In the genomic region with DNA sequence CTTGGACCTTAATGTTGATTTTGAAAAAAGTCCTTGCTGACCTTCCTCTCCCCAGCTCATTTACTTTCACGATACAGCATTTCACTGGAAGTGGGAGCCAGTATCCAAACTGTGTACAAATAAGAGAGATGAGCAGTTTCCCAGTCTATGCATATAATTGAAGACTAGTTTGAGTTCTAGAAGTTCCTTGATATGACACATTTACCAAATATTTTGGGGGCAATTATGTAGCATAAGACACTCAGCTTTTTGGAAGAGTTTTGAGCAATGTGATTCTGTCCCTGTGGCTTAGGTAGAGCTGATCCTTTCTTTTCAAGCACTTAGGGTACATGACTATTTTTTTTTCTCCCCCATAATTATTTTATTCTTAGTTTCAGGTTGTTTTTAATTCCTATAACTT, we compare ENCODE assay signal across 16 cellular contexts.
"Had no signal": no experiment of that assay in that cellular context is flagged by ENCODE, and none has a peak within 500 bp of the region (broad histone marks: within the 10 kb centered on the region; RNA-seq: fewer than 3 reads in every experiment).

No MANE protein-coding gene starts in this region.

- H3K9me3 ChIP-seq: ovary had no signal

- H3K4me3 Mint-ChIP-seq: activated CD4-positive, alpha-beta memory T cell treated with anti-CD3 and anti-CD28 coated beads, Interleukin-2, amount 10 ng/mL, durations not matched to agents 7 days and 5 days; activated CD8-positive, alpha-beta memory T cell treated with anti-CD3 and anti-CD28 coated beads, Interleukin-2, amount 10 ng/mL, durations not matched to agents 7 days and 5 days; activated naive CD8-positive, alpha-beta T cell treated with anti-CD3 and anti-CD28 coated beads for 36 hours; endodermal cell; naive thymus-derived CD8-positive, alpha-beta T cell; T-helper 2 cell treated with Interferon-gamma antibody and Interleukin-4, amounts not matched to agents 5 μg/mL and 100 μg/mL, for 36 hours had no signal

- H3K27me3 ChIP-seq: ovary had no signal

- H3K9me3 Mint-ChIP-seq: activated CD4-positive, alpha-beta memory T cell treated with anti-CD3 and anti-CD28 coated beads, Interleukin-2, amount 10 ng/mL, durations not matched to agents 7 days and 5 days; activated naive CD8-positive, alpha-beta T cell treated with anti-CD3 and anti-CD28 coated beads for 36 hours; endodermal cell; T-helper 2 cell treated with Interferon-gamma antibody and Interleukin-4, amounts not matched to agents 5 μg/mL and 100 μg/mL, for 36 hours had no signal

- H3K36me3 ChIP-seq: ovary had no signal

- H3K4me1 Mint-ChIP-seq: activated naive CD8-positive, alpha-beta T cell treated with anti-CD3 and anti-CD28 coated beads for 36 hours; endodermal cell; naive thymus-derived CD8-positive, alpha-beta T cell had no signal

- H3K36me3 Mint-ChIP-seq: activated CD8-positive, alpha-beta memory T cell treated with anti-CD3 and anti-CD28 coated beads, Interleukin-2, amount 10 ng/mL, durations not matched to agents 7 days and 5 days; activated naive CD8-positive, alpha-beta T cell treated with anti-CD3 and anti-CD28 coated beads for 36 hours; naive thymus-derived CD8-positive, alpha-beta T cell had no signal

- H3K4me3 ChIP-seq: ovary, SK-N-MC had no signal

- H3K27ac Mint-ChIP-seq: activated CD4-positive, alpha-beta memory T cell treated with anti-CD3 and anti-CD28 coated beads, Interleukin-2, amount 10 ng/mL, durations not matched to agents 7 days and 5 days; activated CD8-positive, alpha-beta memory T cell treated with anti-CD3 and anti-CD28 coated beads, Interleukin-2, amount 10 ng/mL, durations not matched to agents 7 days and 5 days; activated naive CD8-positive, alpha-beta T cell treated with anti-CD3 and anti-CD28 coated beads for 36 hours; endodermal cell; T-helper 2 cell treated with Interferon-gamma antibody and Interleukin-4, amounts not matched to agents 5 μg/mL and 100 μg/mL, for 36 hours had no signal

- DNase-seq: activated CD4-positive, alpha-beta memory T cell treated with anti-CD3 and anti-CD28 coated beads, Interleukin-2, amount 10 ng/mL, durations not matched to agents 7 days and 5 days; activated CD4-positive, alpha-beta T cell treated with anti-CD3 and anti-CD28 coated beads for 48 hours; activated CD4-positive, CD25-positive, alpha-beta regulatory T cell; activated CD8-positive, alpha-beta memory T cell treated with anti-CD3 and anti-CD28 coated beads, Interleukin-2, amount 10 ng/mL, durations not matched to agents 7 days and 5 days; activated naive CD4-positive, alpha-beta T cell; activated naive CD8-positive, alpha-beta T cell treated with anti-CD3 and anti-CD28 coated beads for 36 hours; amygdala; endodermal cell; erythroblast; mesendoderm; naive thymus-derived CD8-positive, alpha-beta T cell; ovary; stimulated activated naive CD4-positive, alpha-beta T cell had no signal

- H3K27ac ChIP-seq: ovary, SK-N-MC had no signal

- ATAC-seq: activated CD8-positive, alpha-beta memory T cell treated with anti-CD3 and anti-CD28 coated beads, Interleukin-2, amount 10 ng/mL, durations not matched to agents 7 days and 5 days; naive thymus-derived CD8-positive, alpha-beta T cell; sciatic nerve had no signal
